In the genomic region with DNA sequence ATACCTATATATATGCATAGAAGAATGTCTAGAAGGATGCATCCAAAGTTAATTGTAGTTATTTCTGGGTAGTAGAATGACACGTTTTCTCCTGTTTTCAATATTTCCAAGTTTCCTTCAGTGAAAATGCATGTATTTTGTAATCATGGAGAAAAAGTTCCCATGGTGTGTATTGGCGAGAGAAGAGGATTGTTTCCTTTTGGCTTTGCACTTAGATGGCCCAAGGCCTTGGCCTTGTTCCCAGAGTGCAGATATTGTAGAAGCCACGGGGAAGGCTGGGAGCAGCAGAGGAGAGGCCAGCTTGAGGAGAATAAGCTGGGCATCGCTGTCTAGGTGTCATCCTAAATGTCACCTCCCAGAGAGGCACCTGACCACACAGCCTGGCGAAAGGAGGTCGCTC, we compare ENCODE assay signal across 11 cellular contexts. TPM values are rescaled to one million over a fixed set of nuclear protein-coding genes. Genes with fewer than 3 reads are reported as not detected.
DNase-seq lines count a peak whose midpoint lies in the region; ATAC-seq and TF ChIP-seq lines count a peak whose summit lies in the region.
"Had no signal": no experiment of that assay in that cellular context is flagged by ENCODE, and none has a peak within 500 bp of the region (broad histone marks: within the 10 kb centered on the region; RNA-seq: fewer than 3 reads in every experiment).

No MANE protein-coding gene starts in this region.

- no peaks in the 10 kb centered on the region for H3K27me3 Mint-ChIP-seq in naive thymus-derived CD8-positive, alpha-beta T cell
- H3K27me3 Mint-ChIP-seq: activated naive CD8-positive, alpha-beta T cell; IgD-negative memory B cell had no signal

- TF ChIP-seq CTCF in AG10803 (conservative IDR thresholded peaks at IDR 0.05; ENCODE audit: low read length) = no peak
- no peak for TF ChIP-seq CTCF in esophagus squamous epithelium (IDR thresholded peaks at IDR 0.05)

- POLR2A ChIA-PET in naive thymus-derived CD8-positive, alpha-beta T cell (lab: Charles Lee) = interaction anchor here (0.9 to 2.8 kb wide), 11 partner anchors 11 to 49 kb away, joined by 3 to 39 read pairs (median 6); a partner anchor contains a TSS

- ATAC-seq in naive thymus-derived CD8-positive, alpha-beta T cell = no peak
- no peak for ATAC-seq in HG03045 (IDR thresholded peaks at IDR 0.05; ENCODE audit: unreplicated experiment)
- ATAC-seq in GM21367 (IDR thresholded peaks at IDR 0.05; ENCODE audit: unreplicated experiment) = no peak
- no peak for ATAC-seq in GM19023 (IDR thresholded peaks at IDR 0.05; ENCODE audit: unreplicated experiment)

- no peaks in the 10 kb centered on the region for H3K9me3 ChIP-seq in esophagus squamous epithelium

- peaks cover 33 to 84% (median 34%) of the 10 kb centered on the region in 3 donors for H3K4me1 ChIP-seq in esophagus squamous epithelium

- DNase-seq in AG10803 (ENCODE audit: low read depth) (peak; percentile 92), NCI-H2196 treated with DMSO at 0.1 percent for 48 hours (lab: John Stamatoyannopoulos, UW; ENCODE audit: unreplicated experiment) (peak; percentile 42), esophagus squamous epithelium (lab: John Stamatoyannopoulos, UW) (no peak)
- no peak for DNase-seq in naive thymus-derived CD8-positive, alpha-beta T cell
- no peak for DNase-seq in stimulated activated CD4-positive, alpha-beta T cell treated with anti-CD3 and anti-CD28 coated beads, Interleukin-4, amount 100 ng/mL, for 1 hour
- DNase-seq: GDM1 had no signal

- intact Hi-C loops in esophagus squamous epithelium (cut with DNase I) = no loop called here

- WGBS in esophagus squamous epithelium, 2 donors = 39 to 46% methylated on average over 6 of the region's 6 CpGs

- no peaks in the 10 kb centered on the region for H3K9me3 Mint-ChIP-seq in naive thymus-derived CD8-positive, alpha-beta T cell
- H3K9me3 Mint-ChIP-seq: IgD-negative memory B cell had no signal

- peaks cover 0 to 7% (median 0%) of the 10 kb centered on the region in 3 donors for H3K36me3 ChIP-seq in esophagus squamous epithelium

- H3K27ac ChIP-seq in esophagus squamous epithelium = peak overlapping the region; percentile 4 to 66 (median 54)

- H3K27ac Mint-ChIP-seq in naive thymus-derived CD8-positive, alpha-beta T cell = peak overlapping the region in 8 of 10 donors; percentile 25 to 89 (median 68)
- H3K27ac Mint-ChIP-seq: activated naive CD8-positive, alpha-beta T cell had no signal

- H3K4me1 Mint-ChIP-seq in naive thymus-derived CD8-positive, alpha-beta T cell = peaks cover 47 to 91% (median 84%) of the 10 kb centered on the region in 4 donors

- no peaks in the 10 kb centered on the region for H3K27me3 ChIP-seq in esophagus squamous epithelium

- H3K36me3 Mint-ChIP-seq in naive thymus-derived CD8-positive, alpha-beta T cell = peaks cover 5 to 31% (median 24%) of the 10 kb centered on the region in 3 donors

- H3K4me3 Mint-ChIP-seq in naive thymus-derived CD8-positive, alpha-beta T cell = peak overlapping the region in 9 of 10 donors; percentile 6 to 69 (median 47)

- TF ChIP-seq POLR2A in esophagus squamous epithelium (IDR thresholded peaks at IDR 0.05) = no peak

- no peak overlapping the region for H3K4me3 ChIP-seq in AG10803 (ENCODE audit: low read length)
- no peak overlapping the region for H3K4me3 ChIP-seq in esophagus squamous epithelium

RNA-seq across cellular contexts. Expression of a gene that starts 44.0 kb away (rescaled TPM):
- total RNA-seq in esophagus squamous epithelium = 10 to 100 TPM in 2 of 4 donors, 1 to 10 TPM in 2; 8.3 to 52.9 (median 13.1) TPM
- 100 to 1,000 TPM; 116 to 127 TPM for total RNA-seq in naive thymus-derived CD8-positive, alpha-beta T cell
- 100 to 1,000 TPM; 108 to 218 (median 141) TPM for polyA plus RNA-seq in naive thymus-derived CD8-positive, alpha-beta T cell

Comparison
In these comparisons a context has a peak if more than half of its experiments do, and no peak if none do; other contexts are left out.
1. DNase-seq: peak in AG10803 (single experiment) and NCI-H2196 treated with DMSO at 0.1 percent for 48 hours (single experiment); none in esophagus squamous epithelium (single experiment), naive thymus-derived CD8-positive, alpha-beta T cell (0 of 10) and stimulated activated CD4-positive, alpha-beta T cell treated with anti-CD3 and anti-CD28 coated beads, Interleukin-4, amount 100 ng/mL, for 1 hour (single experiment).